18 cellular contexts compared by ENCODE assay signal in genomic region chr5:43000914-43001313, GRCh38. TPM values are rescaled to one million over a fixed set of nuclear protein-coding genes. Genes with fewer than 3 reads are reported as not detected.
DNase-seq lines count a peak whose midpoint lies in the region; ATAC-seq, FAIRE-seq and TF ChIP-seq lines count a peak whose summit lies in the region.
"Had no signal": no experiment of that assay in that cellular context is flagged by ENCODE, and none has a peak within 500 bp of the region (broad histone marks: within the 10 kb centered on the region; RNA-seq: fewer than 3 reads in every experiment).

No MANE protein-coding gene starts in this region.

- no peak overlapping the region for H3K27ac ChIP-seq in astrocyte (ENCODE audit: low read depth, low read length)
- no peak overlapping the region for H3K27ac ChIP-seq in psoas muscle
- H3K27ac ChIP-seq: KMS-11 had no signal

- H2AFZ ChIP-seq in astrocyte (ENCODE audit: low read depth, low read length) = no peak overlapping the region

- H3K27ac Mint-ChIP-seq in activated CD4-positive, alpha-beta T cell treated with anti-CD3 and anti-CD28 coated beads, Interleukin-2, amount 10 ng/mL, durations not matched to agents 24 days and 14 days = no peak overlapping the region
- H3K27ac Mint-ChIP-seq in activated CD4-positive, alpha-beta T cell treated with anti-CD3 and anti-CD28 coated beads, Interleukin-2, amount 10 ng/mL, durations not matched to agents 7 days and 5 days = no peak overlapping the region
- peak overlapping the region; percentile 79 for H3K27ac Mint-ChIP-seq in astrocyte (ENCODE audit: unreplicated experiment)
- no peak overlapping the region for H3K27ac Mint-ChIP-seq in glutamatergic neuron (ENCODE audit: unreplicated experiment)
- H3K27ac Mint-ChIP-seq in natural killer cell = no peak overlapping the region
- H3K27ac Mint-ChIP-seq: activated B cell treated with CpG ODN at 0.5 μM for 24 hours; activated CD8-positive, alpha-beta memory T cell treated with anti-CD3 and anti-CD28 coated beads, Interleukin-2, amount 10 ng/mL, durations not matched to agents 7 days and 5 days; T-helper 1 cell treated with Interleukin-12 subunit alpha and Interleukin-12 subunit beta and Interleukin-4 antibody, amounts not matched to agents 30 μg/mL and 1 μg/mL, for 36 hours had no signal

- H3K4me1 ChIP-seq in astrocyte (ENCODE audit: insufficient read depth, low read length) = no peaks in the 10 kb centered on the region
- no peaks in the 10 kb centered on the region for H3K4me1 ChIP-seq in psoas muscle

- no peaks in the 10 kb centered on the region for H4K20me1 ChIP-seq in astrocyte (ENCODE audit: insufficient read depth, low read length)

- WGBS in psoas muscle, 3 donors = 33 to 51% (median 37%) methylated on average over 6 of the region's 6 CpGs

- H3K36me3 ChIP-seq in astrocyte (ENCODE audit: insufficient read depth, low read length) (no peaks in the 10 kb centered on the region), psoas muscle (ENCODE audit: insufficient read depth in 1 of 2, low read depth in 1 of 2) (no peaks in the 10 kb centered on the region)

- H3K27me3 ChIP-seq in astrocyte (ENCODE audit: insufficient read depth, low read length) (no peaks in the 10 kb centered on the region), psoas muscle (ENCODE audit: insufficient read depth in 3 of 3, low read length in 2 of 3) (peaks cover 6 to 73% (median 21%) of the 10 kb centered on the region in 3 donors)

- H3K9ac ChIP-seq in astrocyte (ENCODE audit: low read length) = no peak overlapping the region
- H3K9ac ChIP-seq: KMS-11 had no signal

- H3K27me3 Mint-ChIP-seq in activated CD4-positive, alpha-beta T cell treated with anti-CD3 and anti-CD28 coated beads, Interleukin-2, amount 10 ng/mL, durations not matched to agents 24 days and 14 days = peaks cover 17% of the 10 kb centered on the region
- H3K27me3 Mint-ChIP-seq in activated CD4-positive, alpha-beta T cell treated with anti-CD3 and anti-CD28 coated beads, Interleukin-2, amount 10 ng/mL, durations not matched to agents 7 days and 5 days = peaks cover 8% of the 10 kb centered on the region
- peaks cover 59% of the 10 kb centered on the region for H3K27me3 Mint-ChIP-seq in astrocyte (ENCODE audit: low read depth, unreplicated experiment)
- H3K27me3 Mint-ChIP-seq in glutamatergic neuron (ENCODE audit: unreplicated experiment) = peaks cover 12% of the 10 kb centered on the region
- H3K27me3 Mint-ChIP-seq in natural killer cell (ENCODE audit: low read depth in 2 of 2) = peaks cover 13 to 19% of the 10 kb centered on the region in 2 donors
- H3K27me3 Mint-ChIP-seq: activated CD8-positive, alpha-beta memory T cell treated with anti-CD3 and anti-CD28 coated beads, Interleukin-2, amount 10 ng/mL, durations not matched to agents 7 days and 5 days had no signal

- no peaks in the 10 kb centered on the region for H3K9me3 Mint-ChIP-seq in activated CD4-positive, alpha-beta T cell treated with anti-CD3 and anti-CD28 coated beads, Interleukin-2, amount 10 ng/mL, durations not matched to agents 24 days and 14 days
- no peaks in the 10 kb centered on the region for H3K9me3 Mint-ChIP-seq in activated CD4-positive, alpha-beta T cell treated with anti-CD3 and anti-CD28 coated beads, Interleukin-2, amount 10 ng/mL, durations not matched to agents 7 days and 5 days
- H3K9me3 Mint-ChIP-seq in astrocyte (ENCODE audit: unreplicated experiment) (peaks cover 4% of the 10 kb centered on the region), glutamatergic neuron (ENCODE audit: unreplicated experiment) (peaks cover 10% of the 10 kb centered on the region), natural killer cell (no peaks in the 10 kb centered on the region)
- H3K9me3 Mint-ChIP-seq: activated B cell treated with CpG ODN at 0.5 μM for 24 hours; T-helper 1 cell treated with Interleukin-12 subunit alpha and Interleukin-12 subunit beta and Interleukin-4 antibody, amounts not matched to agents 30 μg/mL and 1 μg/mL, for 36 hours had no signal

- no peak overlapping the region for H3K4me3 Mint-ChIP-seq in activated CD4-positive, alpha-beta T cell treated with anti-CD3 and anti-CD28 coated beads, Interleukin-2, amount 10 ng/mL, durations not matched to agents 24 days and 14 days
- no peak overlapping the region for H3K4me3 Mint-ChIP-seq in activated CD4-positive, alpha-beta T cell treated with anti-CD3 and anti-CD28 coated beads, Interleukin-2, amount 10 ng/mL, durations not matched to agents 7 days and 5 days
- peak overlapping the region; percentile 54 for H3K4me3 Mint-ChIP-seq in astrocyte (ENCODE audit: unreplicated experiment)
- H3K4me3 Mint-ChIP-seq in glutamatergic neuron (ENCODE audit: unreplicated experiment) = peak overlapping the region; percentile 69
- no peak overlapping the region for H3K4me3 Mint-ChIP-seq in natural killer cell
- H3K4me3 Mint-ChIP-seq: activated CD8-positive, alpha-beta memory T cell treated with anti-CD3 and anti-CD28 coated beads, Interleukin-2, amount 10 ng/mL, durations not matched to agents 7 days and 5 days; T-helper 1 cell treated with Interleukin-12 subunit alpha and Interleukin-12 subunit beta and Interleukin-4 antibody, amounts not matched to agents 30 μg/mL and 1 μg/mL, for 36 hours had no signal

- no peak for TF ChIP-seq CTCF in astrocyte (IDR thresholded peaks at IDR 0.05; ENCODE audit: insufficient read depth, low read depth, low read length)
- no peak for TF ChIP-seq CTCF in glutamatergic neuron (IDR thresholded peaks at IDR 0.05; ENCODE audit: partially characterized antibody, unreplicated experiment)
- TF ChIP-seq CTCF in psoas muscle (IDR thresholded peaks at IDR 0.05) = no peak
- no peak for TF ChIP-seq CTCF in natural killer cell (IDR thresholded peaks at IDR 0.05)

- peak overlapping the region; percentile 93 for H3K4me2 ChIP-seq in astrocyte (ENCODE audit: low read length)
- H3K4me2 ChIP-seq: KMS-11 had no signal

- no peaks in the 10 kb centered on the region for H3K36me3 Mint-ChIP-seq in activated CD4-positive, alpha-beta T cell treated with anti-CD3 and anti-CD28 coated beads, Interleukin-2, amount 10 ng/mL, durations not matched to agents 24 days and 14 days (ENCODE audit: low read depth)
- peaks cover 3% of the 10 kb centered on the region for H3K36me3 Mint-ChIP-seq in activated CD4-positive, alpha-beta T cell treated with anti-CD3 and anti-CD28 coated beads, Interleukin-2, amount 10 ng/mL, durations not matched to agents 7 days and 5 days (ENCODE audit: low read depth)
- H3K36me3 Mint-ChIP-seq in astrocyte (ENCODE audit: low read depth, unreplicated experiment) = no peaks in the 10 kb centered on the region
- H3K36me3 Mint-ChIP-seq in glutamatergic neuron (ENCODE audit: unreplicated experiment) = no peaks in the 10 kb centered on the region
- no peaks in the 10 kb centered on the region for H3K36me3 Mint-ChIP-seq in natural killer cell

- H3K4me3 ChIP-seq in astrocyte (ENCODE audit: insufficient read depth, low read depth, low read length) (no peak overlapping the region), psoas muscle (peak overlapping the region; percentile 40)

- intact Hi-C loops in activated CD4-positive, alpha-beta T cell treated with anti-CD3 and anti-CD28 coated beads, Interleukin-2, amount 10 ng/mL, durations not matched to agents 24 days and 14 days (cut with micrococcal nuclease) = no loop called here
- intact Hi-C loops in psoas muscle (cut with DNase I) (no loop called here), natural killer cell (cut with micrococcal nuclease) (no loop called here)

- CTCF ChIA-PET in activated CD4-positive, alpha-beta T cell treated with anti-CD3 and anti-CD28 coated beads, Interleukin-2, amount 10 ng/mL, durations not matched to agents 7 days and 5 days (lab: Charles Lee) = no interaction called here

- no peaks in the 10 kb centered on the region for H3K79me2 ChIP-seq in astrocyte (ENCODE audit: insufficient read depth, low read length)

- FAIRE-seq in astrocyte (lab: Jason Lieb, UNC) = no peak
- FAIRE-seq: urothelium cell line had no signal

- ATAC-seq in psoas muscle (no peak), natural killer cell (no peak)
- ATAC-seq: activated CD8-positive, alpha-beta memory T cell treated with anti-CD3 and anti-CD28 coated beads, Interleukin-2, amount 10 ng/mL, durations not matched to agents 7 days and 5 days had no signal

- DNase-seq in activated CD4-positive, alpha-beta T cell treated with anti-CD3 and anti-CD28 coated beads, Interleukin-2, amount 10 ng/mL, durations not matched to agents 24 days and 14 days = peak; percentile 53
- no peak for DNase-seq in activated CD4-positive, alpha-beta T cell treated with anti-CD3 and anti-CD28 coated beads, Interleukin-2, amount 10 ng/mL, durations not matched to agents 7 days and 5 days
- no peak for DNase-seq in astrocyte (ENCODE audit: low read depth)
- no peak for DNase-seq in glutamatergic neuron
- DNase-seq in psoas muscle = no peak
- DNase-seq in natural killer cell = no peak
- DNase-seq in EL = no peak
- no peak for DNase-seq in activated effector memory CD4-positive, alpha-beta T cell treated with anti-CD3 and anti-CD28 coated beads, Interleukin-2, amount 50 U/mL, for 16 hours
- DNase-seq: 8988T; activated B cell treated with CpG ODN at 0.5 μM for 24 hours; activated CD8-positive, alpha-beta memory T cell treated with anti-CD3 and anti-CD28 coated beads, Interleukin-2, amount 10 ng/mL, durations not matched to agents 7 days and 5 days; activated gamma-delta T cell treated with Interleukin-2 at 50 U/mL for 16 hours; anterior cingulate cortex; NCI-H1105; stimulated activated naive CD4-positive, alpha-beta T cell treated with Interleukin-2 at 50 U/mL for 16 hours had no signal

- H3K9me3 ChIP-seq in astrocyte (ENCODE audit: insufficient read depth, low read depth, low read length) (no peaks in the 10 kb centered on the region), psoas muscle (no peaks in the 10 kb centered on the region)

- POLR2A ChIA-PET in activated CD4-positive, alpha-beta T cell treated with anti-CD3 and anti-CD28 coated beads, Interleukin-2, amount 10 ng/mL, durations not matched to agents 7 days and 5 days (lab: Charles Lee) = interaction anchor here (0.6 kb wide), 1 partner anchor 9 kb away, joined by 4 read pairs; no protein-coding TSS in a partner anchor

- H3K4me1 Mint-ChIP-seq in activated CD4-positive, alpha-beta T cell treated with anti-CD3 and anti-CD28 coated beads, Interleukin-2, amount 10 ng/mL, durations not matched to agents 24 days and 14 days = peaks cover 10% of the 10 kb centered on the region
- H3K4me1 Mint-ChIP-seq in activated CD4-positive, alpha-beta T cell treated with anti-CD3 and anti-CD28 coated beads, Interleukin-2, amount 10 ng/mL, durations not matched to agents 7 days and 5 days = peaks cover 26% of the 10 kb centered on the region
- H3K4me1 Mint-ChIP-seq in astrocyte (ENCODE audit: low read depth, unreplicated experiment) (peaks cover 3% of the 10 kb centered on the region), glutamatergic neuron (ENCODE audit: low read depth, unreplicated experiment) (peaks cover 4% of the 10 kb centered on the region), natural killer cell (peaks cover 7 to 8% of the 10 kb centered on the region in 2 donors)

RNA-seq across cellular contexts. Expression of gene ANXA2R, which starts 39.2 kb away (rescaled TPM):
- total RNA-seq in activated CD4-positive, alpha-beta T cell treated with anti-CD3 and anti-CD28 coated beads, Interleukin-2, amount 10 ng/mL, durations not matched to agents 24 days and 14 days = 1.1 and 1.2 TPM in 2 replicates
- 10 to 100 TPM; 29.5 to 32.0 TPM for total RNA-seq in activated CD4-positive, alpha-beta T cell treated with anti-CD3 and anti-CD28 coated beads, Interleukin-2, amount 10 ng/mL, durations not matched to agents 7 days and 5 days
- 0.50 and 0.77 TPM in 2 replicates for total RNA-seq in astrocyte
- total RNA-seq in glutamatergic neuron (ENCODE audit: unreplicated experiment) = 1.6 TPM
- total RNA-seq in psoas muscle = 1 to 10 TPM in 1 of 4 donors, under 1 TPM in 3; 0.46 to 1.6 (median 0.78) TPM
- 1 to 10 TPM in 2 of 3 donors, under 1 TPM in 1; 0.66 to 2.7 (median 1.8) TPM for polyA plus RNA-seq in psoas muscle
- total RNA-seq in natural killer cell = 10 to 100 TPM; 34.3 to 55.2 (median 38.0) TPM

Comparison
In these comparisons a context has a peak if more than half of its experiments do, and no peak if none do; other contexts are left out.
1. RNA of gene ANXA2R, which starts 39.2 kb away (total RNA-seq): 34.3 to 55.2 TPM in natural killer cell and 29.5 to 32.0 TPM in activated CD4-positive, alpha-beta T cell treated with anti-CD3 and anti-CD28 coated beads, Interleukin-2, amount 10 ng/mL, durations not matched to agents 7 days and 5 days; 1.6 TPM in glutamatergic neuron (single experiment), 1.1 to 1.2 TPM in activated CD4-positive, alpha-beta T cell treated with anti-CD3 and anti-CD28 coated beads, Interleukin-2, amount 10 ng/mL, durations not matched to agents 24 days and 14 days, 0.46 to 1.6 TPM in psoas muscle and 0.50 to 0.77 TPM in astrocyte; every median in the first group is over 10 times any median in the second.
2. H3K4me3 Mint-ChIP-seq: peak in astrocyte (single experiment) and glutamatergic neuron (single experiment); none in activated CD4-positive, alpha-beta T cell treated with anti-CD3 and anti-CD28 coated beads, Interleukin-2, amount 10 ng/mL, durations not matched to agents 24 days and 14 days (single experiment), activated CD4-positive, alpha-beta T cell treated with anti-CD3 and anti-CD28 coated beads, Interleukin-2, amount 10 ng/mL, durations not matched to agents 7 days and 5 days (single experiment) and natural killer cell (single experiment).